In the genomic region with DNA sequence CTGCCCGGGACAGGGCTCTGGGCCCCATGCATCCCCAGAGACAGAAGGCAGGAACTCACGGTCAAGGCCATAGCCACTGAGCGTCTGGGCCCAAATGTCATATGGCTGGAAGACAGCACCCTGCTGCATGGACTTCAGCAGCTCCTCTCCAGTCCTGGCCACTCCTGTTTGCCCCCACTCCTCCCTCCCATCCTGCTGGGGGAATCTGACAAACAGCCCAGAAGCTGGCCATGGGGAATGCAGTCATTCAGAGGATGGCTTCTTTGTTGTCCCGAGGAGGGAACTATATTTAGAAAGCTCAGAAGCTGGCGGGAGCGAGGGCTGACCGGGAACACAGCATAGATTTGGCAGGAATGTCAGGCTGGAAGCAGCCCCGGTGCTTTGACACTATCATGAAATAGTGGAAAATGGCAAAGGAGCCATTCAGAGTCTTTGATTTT, we compare ENCODE assay signal across 11 cellular contexts. TPM values are rescaled to one million over a fixed set of nuclear protein-coding genes. Genes with fewer than 3 reads are reported as not detected.
DNase-seq lines count a peak whose midpoint lies in the region; ATAC-seq, FAIRE-seq and TF ChIP-seq lines count a peak whose summit lies in the region.
"Had no signal": no experiment of that assay in that cellular context is flagged by ENCODE, and none has a peak within 500 bp of the region (broad histone marks: within the 10 kb centered on the region; RNA-seq: fewer than 3 reads in every experiment).

No MANE protein-coding gene starts in this region.

- H3K27ac ChIP-seq in body of pancreas, result peak overlapping the region in 1 of 4 donors; percentile 27
- peak overlapping the region; percentile 84 to 93 for H3K27ac ChIP-seq in right atrium auricular region

- no peak overlapping the region for H3K27ac Mint-ChIP-seq in stimulated activated naive CD8-positive, alpha-beta T cell treated with anti-CD3 and anti-CD28 coated beads, Interleukin-15, amount 100 ng/mL, for 72 hours
- H3K27ac Mint-ChIP-seq: activated naive CD8-positive, alpha-beta T cell treated with anti-CD3 and anti-CD28 coated beads, Interleukin-2, amount 50 U/mL, for 24 hours; naive B cell had no signal

- DNase-seq in AG09319 (ENCODE audit: extremely low read depth, low read depth), result peak; percentile 31
- peak in 3 of 4 donors; percentile 34 to 47 (median 36) for DNase-seq in body of pancreas
- peak; percentile 91 for DNase-seq in right atrium auricular region (ENCODE audit: low spot score)
- peak; percentile 61 to 94 (median 70) for DNase-seq in posterior cingulate gyrus
- DNase-seq in stimulated activated naive CD8-positive, alpha-beta T cell treated with anti-CD3 and anti-CD28 coated beads, Interleukin-15, amount 100 ng/mL, for 72 hours, result no peak
- DNase-seq in H54 (ENCODE audit: insufficient read length, low spot score), result no peak
- DNase-seq: activated naive CD8-positive, alpha-beta T cell treated with anti-CD3 and anti-CD28 coated beads, Interleukin-2, amount 50 U/mL, for 24 hours; CD4-positive, CD25-positive, alpha-beta regulatory T cell; naive B cell had no signal

- H3K27me3 Mint-ChIP-seq in stimulated activated naive CD8-positive, alpha-beta T cell treated with anti-CD3 and anti-CD28 coated beads, Interleukin-15, amount 100 ng/mL, for 72 hours, result peaks cover 10% of the 10 kb centered on the region
- H3K27me3 Mint-ChIP-seq: activated naive CD8-positive, alpha-beta T cell treated with anti-CD3 and anti-CD28 coated beads, Interleukin-2, amount 50 U/mL, for 24 hours had no signal

- H3K36me3 ChIP-seq in body of pancreas (replicated peaks in 1 of 2; ENCODE audit: insufficient read depth in 1 of 2, low read depth in 2 of 2) (no peaks in the 10 kb centered on the region), right atrium auricular region (no peaks in the 10 kb centered on the region)

- TF ChIP-seq CTCF in AG09319 (IDR thresholded peaks at IDR 0.05; ENCODE audit: low read depth, low read length) (no peak), body of pancreas (IDR thresholded peaks at IDR 0.05) (no peak), right atrium auricular region (IDR thresholded peaks at IDR 0.05) (no peak)

- 18 to 26% methylated on average over 8 of the region's 8 CpGs for WGBS in body of pancreas, 2 donors

- no peaks in the 10 kb centered on the region for H3K4me1 Mint-ChIP-seq in stimulated activated naive CD8-positive, alpha-beta T cell treated with anti-CD3 and anti-CD28 coated beads, Interleukin-15, amount 100 ng/mL, for 72 hours

- H3K27me3 ChIP-seq in body of pancreas (no peaks in the 10 kb centered on the region), right atrium auricular region (no peaks in the 10 kb centered on the region)

- no peak for TF ChIP-seq POLR2A in body of pancreas (IDR thresholded peaks at IDR 0.05)
- no peak for TF ChIP-seq POLR2A in H54 (IDR thresholded peaks at IDR 0.05; ENCODE audit: low read depth, low read length)

- H3K9me3 ChIP-seq in body of pancreas, result no peaks in the 10 kb centered on the region
- no peaks in the 10 kb centered on the region for H3K9me3 ChIP-seq in right atrium auricular region

- H3K9me3 Mint-ChIP-seq in stimulated activated naive CD8-positive, alpha-beta T cell treated with anti-CD3 and anti-CD28 coated beads, Interleukin-15, amount 100 ng/mL, for 72 hours, result no peaks in the 10 kb centered on the region
- H3K9me3 Mint-ChIP-seq: activated naive CD8-positive, alpha-beta T cell treated with anti-CD3 and anti-CD28 coated beads, Interleukin-2, amount 50 U/mL, for 24 hours; CD4-positive, CD25-positive, alpha-beta regulatory T cell had no signal

- no peak overlapping the region for H3K4me3 Mint-ChIP-seq in stimulated activated naive CD8-positive, alpha-beta T cell treated with anti-CD3 and anti-CD28 coated beads, Interleukin-15, amount 100 ng/mL, for 72 hours
- H3K4me3 Mint-ChIP-seq: activated naive CD8-positive, alpha-beta T cell treated with anti-CD3 and anti-CD28 coated beads, Interleukin-2, amount 50 U/mL, for 24 hours; CD4-positive, CD25-positive, alpha-beta regulatory T cell; naive B cell had no signal

- peak; percentile 52 for ATAC-seq in body of pancreas
- no peak for ATAC-seq in HG03565 (IDR thresholded peaks at IDR 0.05; ENCODE audit: unreplicated experiment)
- no peak for ATAC-seq in stimulated activated naive CD8-positive, alpha-beta T cell treated with anti-CD3 and anti-CD28 coated beads, Interleukin-15, amount 100 ng/mL, for 72 hours
- no peak for ATAC-seq in HG03280 (IDR thresholded peaks at IDR 0.05; ENCODE audit: unreplicated experiment)
- ATAC-seq: activated naive CD8-positive, alpha-beta T cell treated with anti-CD3 and anti-CD28 coated beads, Interleukin-2, amount 50 U/mL, for 24 hours had no signal

- no peak for FAIRE-seq in H54 (lab: Jason Lieb, UNC)

- intact Hi-C loops in body of pancreas (cut with DNase I) (no loop called here), posterior cingulate gyrus (cut with DNase I) (loop anchor here (10.0 kb wide), 1 partner anchor 71 kb away; no protein-coding TSS in a partner anchor)

- H3K4me3 ChIP-seq in body of pancreas, result no peak overlapping the region
- no peak overlapping the region for H3K4me3 ChIP-seq in right atrium auricular region

- H3K4me1 ChIP-seq in body of pancreas (peaks cover 33% of the 10 kb centered on the region), right atrium auricular region (peaks cover 0 to 100% of the 10 kb centered on the region in 2 donors)

RNA-seq across cellular contexts. Expression of gene DKK3, which starts 35.0 kb away (rescaled TPM):
- total RNA-seq in body of pancreas, result 10 to 100 TPM; 14.5 to 25.9 TPM
- 1,000 to 10,000 TPM; 2,934 to 5,316 TPM for total RNA-seq in right atrium auricular region
- total RNA-seq: CD4-positive, CD25-positive, alpha-beta regulatory T cell had no signal

Comparison
In these comparisons a context has a peak if more than half of its experiments do, and no peak if none do; other contexts are left out.
1. DNase-seq: peak in AG09319 (single experiment), body of pancreas (3 of 4), right atrium auricular region (single experiment) and posterior cingulate gyrus (10 of 10); none in stimulated activated naive CD8-positive, alpha-beta T cell treated with anti-CD3 and anti-CD28 coated beads, Interleukin-15, amount 100 ng/mL, for 72 hours (0 of 2) and H54 (single experiment).
2. RNA of gene DKK3, which starts 35.0 kb away (total RNA-seq): 2,934 to 5,316 TPM in right atrium auricular region; 14.5 to 25.9 TPM in body of pancreas; every median in the first group is over 100 times any median in the second.